ENCODE assay signal across 1 cellular context in genomic region chr7:73980206-73980605, GRCh38.
TF ChIP-seq lines count a peak whose summit lies in the region.

No MANE protein-coding gene starts in this region.

TF ChIP-seq in HepG2, 621 proteins besides CTCF, POLR2A, EP300 and RAD21 (continued from another document):
- no peak for TF ChIP-seq AFF4 (CRISPR knock-in tag; IDR thresholded peaks at IDR 0.05)
- TF ChIP-seq MBNL3 (CRISPR knock-in tag; conservative IDR thresholded peaks at IDR 0.05), result no peak
- no peak for TF ChIP-seq ZNF552 (CRISPR knock-in tag; IDR thresholded peaks at IDR 0.05; ENCODE audit: borderline replicate concordance)
- no peak for TF ChIP-seq ZFAT (CRISPR knock-in tag; conservative IDR thresholded peaks at IDR 0.05)
- TF ChIP-seq RNF219 (CRISPR knock-in tag; IDR thresholded peaks at IDR 0.05), result no peak
- TF ChIP-seq DNMT3B (CRISPR knock-in tag; conservative IDR thresholded peaks at IDR 0.05), result no peak
- peak; percentile 70 for TF ChIP-seq ZNF629 (CRISPR knock-in tag; conservative IDR thresholded peaks at IDR 0.05)
- TF ChIP-seq ISL2 (CRISPR knock-in tag; IDR thresholded peaks at IDR 0.05), result no peak
- TF ChIP-seq ZNF350 (CRISPR knock-in tag; IDR thresholded peaks at IDR 0.05; ENCODE audit: borderline replicate concordance, low read depth), result peak; percentile 51; the same call in 1 of the 2 replicates
- no peak for TF ChIP-seq GLI4 (CRISPR knock-in tag; IDR thresholded peaks at IDR 0.05; ENCODE audit: borderline replicate concordance)
- TF ChIP-seq ZNF605 (CRISPR knock-in tag; IDR thresholded peaks at IDR 0.05), result no peak
- TF ChIP-seq ELF4 (CRISPR knock-in tag; IDR thresholded peaks at IDR 0.05; ENCODE audit: borderline replicate concordance), result no peak
- no peak for TF ChIP-seq PAF1 (CRISPR knock-in tag; IDR thresholded peaks at IDR 0.05)
- TF ChIP-seq ZNF142 (CRISPR knock-in tag; IDR thresholded peaks at IDR 0.05), result no peak
- TF ChIP-seq ZKSCAN1 (IDR thresholded peaks at IDR 0.05; ENCODE audit: low read length), result no peak
- TF ChIP-seq HMGXB3 (CRISPR knock-in tag; IDR thresholded peaks at IDR 0.05; ENCODE audit: borderline replicate concordance), result no peak
- TF ChIP-seq KLF9 (CRISPR knock-in tag; IDR thresholded peaks at IDR 0.05; ENCODE audit: low read depth), result no peak
- TF ChIP-seq BRD4 (CRISPR knock-in tag; IDR thresholded peaks at IDR 0.05), result no peak
- no peak for TF ChIP-seq MZF1 (CRISPR knock-in tag; IDR thresholded peaks at IDR 0.05; ENCODE audit: borderline replicate concordance)
- no peak for TF ChIP-seq ZNF790 (CRISPR knock-in tag; IDR thresholded peaks at IDR 0.05; ENCODE audit: borderline replicate concordance)
- TF ChIP-seq AKNA (CRISPR knock-in tag; IDR thresholded peaks at IDR 0.05; ENCODE audit: borderline replicate concordance), result no peak
- peak; percentile 83 for TF ChIP-seq ZNF292 (CRISPR knock-in tag; IDR thresholded peaks at IDR 0.05; ENCODE audit: borderline replicate concordance, low read depth)
TF ChIP-seq in HepG2: peak in this region for 59.
